In genomic region chr22:42357634-42358296, GRCh38 we compare ENCODE assay signal across 17 cellular contexts.
DNase-seq lines count a peak whose midpoint lies in the region; ATAC-seq and TF ChIP-seq lines count a peak whose summit lies in the region.
"Had no signal": no experiment of that assay in that cellular context is flagged by ENCODE, and none has a peak within 500 bp of the region (broad histone marks: within the 10 kb centered on the region; RNA-seq: fewer than 3 reads in every experiment).

No MANE protein-coding gene starts in this region.

- H4K20me1 ChIP-seq in H9 (ENCODE audit: control insufficient read depth, insufficient read depth, insufficient read length) = no peaks in the 10 kb centered on the region

- no peak overlapping the region for H3K23ac ChIP-seq in H9 (ENCODE audit: insufficient read length, low read depth, low read length)

- no peak overlapping the region for H3K14ac ChIP-seq in H9 (ENCODE audit: insufficient read depth, low read length)

- DNase-seq in H9 (no peak), left ventricle myocardium inferior (peak; percentile 59), prostate gland (ENCODE audit: low spot score) (peak; percentile 93), transverse colon (no peak), NCI-H187 treated with DMSO at 0.1 percent for 48 hours (lab: John Stamatoyannopoulos, UW) (no peak), posterior cingulate gyrus (no peak)
- DNase-seq in activated naive CD8-positive, alpha-beta T cell treated with anti-CD3 and anti-CD28 coated beads, Interleukin-2, amount 50 U/mL, for 24 hours = no peak
- DNase-seq: activated CD4-positive, alpha-beta T cell treated with anti-CD3 and anti-CD28 coated beads, Interleukin-2, amount 50 U/mL, for 1 hour; activated naive CD4-positive, alpha-beta T cell treated with anti-CD3 and anti-CD28 coated beads, Interleukin-2, amount 50 U/mL, for 16 hours; activated T-cell treated with anti-CD3 and anti-CD28 coated beads for 4 hours; brain microvascular endothelial cell; GF-D8; HFFc6; NCI-H187; NCI-H524 had no signal

- intact Hi-C loops in left ventricle myocardium inferior (cut with micrococcal nuclease) = no loop called here
- intact Hi-C loops in prostate gland (cut with DNase I) = loop anchor here (10.0 kb wide), 1 partner anchor 57 kb away; no protein-coding TSS in a partner anchor
- intact Hi-C loops in transverse colon (cut with DNase I; ENCODE audit: low total_unique reads) = no loop called here
- intact Hi-C loops in posterior cingulate gyrus (cut with DNase I) = no loop called here

- H3K4me1 ChIP-seq in H9 (ENCODE audit: insufficient read depth, low read length) (no peaks in the 10 kb centered on the region), left ventricle myocardium inferior (peaks cover 7% of the 10 kb centered on the region), prostate gland (replicated peaks) (peaks cover 8% of the 10 kb centered on the region), transverse colon (no peaks in the 10 kb centered on the region)

- no peak overlapping the region for H3K4ac ChIP-seq in H9 (ENCODE audit: low read depth, low read length)

- in situ Hi-C loops in transverse colon (cut with MboI; ENCODE audit: low pct_ligation_motif_present in 1 of 4, low pct_unique_long_range_greater_than_20kb in 1 of 4, low sequenced_read_pairs in 3 of 4) = no loop called here

- H2BK120ac ChIP-seq in H9 (ENCODE audit: low read depth, low read length, poor library complexity, severe bottlenecking) = no peak overlapping the region

- H3K36me3 ChIP-seq in left ventricle myocardium inferior (no peaks in the 10 kb centered on the region), prostate gland (no peaks in the 10 kb centered on the region), transverse colon (no peaks in the 10 kb centered on the region)
- H3K36me3 ChIP-seq: brain microvascular endothelial cell had no signal

- no peak overlapping the region for H4K8ac ChIP-seq in H9 (replicated peaks; ENCODE audit: insufficient read length, low read depth, low read length)

- no peaks in the 10 kb centered on the region for H3K23me2 ChIP-seq in H9 (ENCODE audit: insufficient read length, low read depth, low read length, poor library complexity, severe bottlenecking)

- H3K4me2 ChIP-seq in H9 (ENCODE audit: insufficient read depth, insufficient read length, low read length) = no peak overlapping the region

- H3K18ac ChIP-seq in H9 (ENCODE audit: insufficient read length, low read depth, low read length) = no peak overlapping the region

- H4K5ac ChIP-seq in H9 (ENCODE audit: insufficient read length, low read depth, low read length) = no peak overlapping the region

- no peak overlapping the region for H3T11ph ChIP-seq in H9 (ENCODE audit: low read length)

- H3K4me1 Mint-ChIP-seq in H9 = peaks cover 19 to 27% of the 10 kb centered on the region in 2 experiments
- H3K4me1 Mint-ChIP-seq in brain = peaks cover 42% of the 10 kb centered on the region
- H3K4me1 Mint-ChIP-seq in activated naive CD8-positive, alpha-beta T cell treated with anti-CD3 and anti-CD28 coated beads, Interleukin-2, amount 50 U/mL, for 24 hours = no peaks in the 10 kb centered on the region

- TF ChIP-seq POLR2A in prostate gland (IDR thresholded peaks at IDR 0.05) (no peak), transverse colon (IDR thresholded peaks at IDR 0.05) (no peak)

- no peak overlapping the region for H3K9ac ChIP-seq in H9 (ENCODE audit: extremely low read depth, insufficient read length, low read length)

- no peak overlapping the region for H3K4me3 Mint-ChIP-seq in H9
- H3K4me3 Mint-ChIP-seq in brain = no peak overlapping the region
- H3K4me3 Mint-ChIP-seq in activated naive CD8-positive, alpha-beta T cell treated with anti-CD3 and anti-CD28 coated beads, Interleukin-2, amount 50 U/mL, for 24 hours = no peak overlapping the region
- H3K4me3 Mint-ChIP-seq: HFFc6; natural killer cell treated with Interleukin-12 subunit alpha and Interleukin-12 subunit beta and Interleukin-15 and Interleukin-18, amount 100 ng/mL, for 72 hours had no signal

- H2AFZ ChIP-seq in H9 (ENCODE audit: low read length) = no peak overlapping the region

- H3K9me3 Mint-ChIP-seq in H9 = no peaks in the 10 kb centered on the region; a peak in 1 of 5 replicates
- H3K9me3 Mint-ChIP-seq in brain = peaks cover 0 to 3% (median 0%) of the 10 kb centered on the region in 5 experiments
- no peaks in the 10 kb centered on the region for H3K9me3 Mint-ChIP-seq in activated naive CD8-positive, alpha-beta T cell treated with anti-CD3 and anti-CD28 coated beads, Interleukin-2, amount 50 U/mL, for 24 hours
- H3K9me3 Mint-ChIP-seq: HFFc6; natural killer cell treated with Interleukin-12 subunit alpha and Interleukin-12 subunit beta and Interleukin-15 and Interleukin-18, amount 100 ng/mL, for 72 hours had no signal

- H2BK12ac ChIP-seq in H9 (ENCODE audit: insufficient read length, low read depth, low read length) = no peak overlapping the region

- H3K27ac ChIP-seq in H9 (ENCODE audit: insufficient read length, low read depth, low read length) (no peak overlapping the region), left ventricle myocardium inferior (replicated peaks) (no peak overlapping the region), prostate gland (peak overlapping the region; percentile 40 to 61), transverse colon (no peak overlapping the region)
- H3K27ac ChIP-seq: brain microvascular endothelial cell had no signal

- no peaks in the 10 kb centered on the region for H3K79me2 ChIP-seq in H9 (ENCODE audit: insufficient read depth, low read length)

- ATAC-seq in activated naive CD8-positive, alpha-beta T cell treated with anti-CD3 and anti-CD28 coated beads, Interleukin-2, amount 50 U/mL, for 24 hours = no peak
- ATAC-seq: natural killer cell treated with Interleukin-12 subunit alpha and Interleukin-12 subunit beta and Interleukin-15 and Interleukin-18, amount 100 ng/mL, for 72 hours had no signal

- H4K91ac ChIP-seq in H9 (ENCODE audit: insufficient read length, low read depth, low read length) = no peak overlapping the region

- H3K4me3 ChIP-seq in left ventricle myocardium inferior = no peak overlapping the region
- no peak overlapping the region for H3K4me3 ChIP-seq in prostate gland
- no peak overlapping the region for H3K4me3 ChIP-seq in transverse colon

- no peaks in the 10 kb centered on the region; the same call in 1 of the 2 replicates for H3K27me3 ChIP-seq in H9 (ENCODE audit: insufficient read depth, low read length)
- H3K27me3 ChIP-seq in left ventricle myocardium inferior (ENCODE audit: low read depth) = peaks cover 11% of the 10 kb centered on the region
- H3K27me3 ChIP-seq in prostate gland (replicated peaks; ENCODE audit: insufficient read depth) = no peaks in the 10 kb centered on the region
- H3K27me3 ChIP-seq in transverse colon = no peaks in the 10 kb centered on the region
- H3K27me3 ChIP-seq: brain microvascular endothelial cell had no signal

- H3K27me3 Mint-ChIP-seq in H9 (ENCODE audit: low read depth) (peaks cover 34% of the 10 kb centered on the region), brain (peaks cover 9% of the 10 kb centered on the region)
- H3K27me3 Mint-ChIP-seq in activated naive CD8-positive, alpha-beta T cell treated with anti-CD3 and anti-CD28 coated beads, Interleukin-2, amount 50 U/mL, for 24 hours = peaks cover 22% of the 10 kb centered on the region

- H2AK5ac ChIP-seq in H9 (ENCODE audit: insufficient read length, low read length) = no peak overlapping the region

- peaks cover 0 to 4% (median 0%) of the 10 kb centered on the region in 3 experiments; a peak in 1 of 7 replicates for H3K36me3 Mint-ChIP-seq in H9 (ENCODE audit: insufficient read depth in 1 of 3, low read depth in 3 of 3)
- H3K36me3 Mint-ChIP-seq in brain = peaks cover 6% of the 10 kb centered on the region
- no peaks in the 10 kb centered on the region for H3K36me3 Mint-ChIP-seq in activated naive CD8-positive, alpha-beta T cell treated with anti-CD3 and anti-CD28 coated beads, Interleukin-2, amount 50 U/mL, for 24 hours (ENCODE audit: low read depth)
- H3K36me3 Mint-ChIP-seq: natural killer cell treated with Interleukin-12 subunit alpha and Interleukin-12 subunit beta and Interleukin-15 and Interleukin-18, amount 100 ng/mL, for 72 hours had no signal

- TF ChIP-seq EP300 in transverse colon (IDR thresholded peaks at IDR 0.05; ENCODE audit: low read depth) = no peak

- 0 out of 3 replicates have a peak, but pooled peaks have one; percentile 25 for TF ChIP-seq CTCF in H9 (conservative IDR thresholded peaks at IDR 0.05)
- no peak for TF ChIP-seq CTCF in brain (conservative IDR thresholded peaks at IDR 0.05)
- TF ChIP-seq CTCF in left ventricle myocardium inferior (IDR thresholded peaks at IDR 0.05; ENCODE audit: borderline replicate concordance) = no peak
- TF ChIP-seq CTCF in prostate gland (IDR thresholded peaks at IDR 0.05) = no peak
- TF ChIP-seq CTCF in transverse colon (IDR thresholded peaks at IDR 0.05) = no peak

- no peak overlapping the region for H2BK15ac ChIP-seq in H9 (ENCODE audit: low read depth, low read length)

- H3K79me1 ChIP-seq in H9 (ENCODE audit: insufficient read depth, low read depth, low read length, poor library complexity, severe bottlenecking) = no peaks in the 10 kb centered on the region

- H3K56ac ChIP-seq in H9 (ENCODE audit: insufficient read length, low read depth, low read length) = no peak overlapping the region

- no peak overlapping the region for H2BK5ac ChIP-seq in H9 (ENCODE audit: insufficient read length, low read length)

- WGBS in H9 (ENCODE audit: extremely low coverage, insufficient read length, low lambda C conversion rate) = no CpG with 5 or more reads among the region's 8 CpGs
- 30% methylated on average over 8 of the region's 8 CpGs for WGBS in prostate gland
- WGBS in transverse colon (ENCODE audit: low coverage in 1 of 2), 2 donors = 54% methylated on average over 7 of the region's 8 CpGs; no CpG with 5 or more reads in 1 of the 2 donors

- H3K27ac Mint-ChIP-seq in H9 (no peak overlapping the region), brain (peak overlapping the region in 3 of 5 experiments; percentile 21 to 26 (median 24))
- no peak overlapping the region for H3K27ac Mint-ChIP-seq in activated naive CD8-positive, alpha-beta T cell treated with anti-CD3 and anti-CD28 coated beads, Interleukin-2, amount 50 U/mL, for 24 hours
- H3K27ac Mint-ChIP-seq: HFFc6; natural killer cell treated with Interleukin-12 subunit alpha and Interleukin-12 subunit beta and Interleukin-15 and Interleukin-18, amount 100 ng/mL, for 72 hours had no signal

- no peaks in the 10 kb centered on the region for H3K9me3 ChIP-seq in H9 (ENCODE audit: control insufficient read depth, low read depth, low read length)
- H3K9me3 ChIP-seq in left ventricle myocardium inferior (replicated peaks) = no peaks in the 10 kb centered on the region
- no peaks in the 10 kb centered on the region for H3K9me3 ChIP-seq in prostate gland
- no peaks in the 10 kb centered on the region for H3K9me3 ChIP-seq in transverse colon

- H2BK20ac ChIP-seq in H9 (ENCODE audit: low read depth, low read length, poor library complexity, severe bottlenecking) = no peak overlapping the region

Comparison
In these comparisons a context has a peak if more than half of its experiments do, and no peak if none do; other contexts are left out.
1. DNase-seq: peak in left ventricle myocardium inferior (single experiment) and prostate gland (single experiment); none in H9 (single experiment), transverse colon (single experiment), NCI-H187 treated with DMSO at 0.1 percent for 48 hours (single experiment), posterior cingulate gyrus (0 of 10) and activated naive CD8-positive, alpha-beta T cell treated with anti-CD3 and anti-CD28 coated beads, Interleukin-2, amount 50 U/mL, for 24 hours (single experiment).
2. H3K27ac ChIP-seq: peak in prostate gland (2 of 2); none in H9 (single experiment), left ventricle myocardium inferior (single experiment) and transverse colon (0 of 4).
3. H3K27ac Mint-ChIP-seq: peak in brain (3 of 5); none in H9 (0 of 3) and activated naive CD8-positive, alpha-beta T cell treated with anti-CD3 and anti-CD28 coated beads, Interleukin-2, amount 50 U/mL, for 24 hours (single experiment).